18 cellular contexts compared by ENCODE assay signal in genomic region chr2:72755647-72756423, GRCh38.
A peak's percentile ranks its signal among the peaks of the same experiment; 100 is the strongest.
DNase-seq lines count a peak whose midpoint lies in the region; TF ChIP-seq lines count a peak whose summit lies in the region.
"Had no signal": no experiment of that assay in that cellular context is flagged by ENCODE, and none has a peak within 500 bp of the region (broad histone marks: within the 10 kb centered on the region; RNA-seq: fewer than 3 reads in every experiment).

No MANE protein-coding gene starts in this region.

- H3K9me3 ChIP-seq in endodermal cell (ENCODE audit: control insufficient read depth, low read length): no peaks in the 10 kb centered on the region
- H3K9me3 ChIP-seq: mucosa of descending colon, psoas muscle, upper lobe of left lung had no signal

- intact Hi-C loops in activated T-helper 2 cell treated with anti-CD3 and anti-CD28 coated beads, Interferon-gamma antibody, Interleukin-2, Interleukin-4, amounts not matched to agents 10 μg/mL and 5 μg/mL and 100 μg/mL, durations not matched to agents 14 hours and 24 hours and 36 hours (cut with micrococcal nuclease): no loop called here

- H3K4me1 ChIP-seq in endodermal cell (ENCODE audit: control insufficient read depth, insufficient read depth, low read length): peaks cover 14% of the 10 kb centered on the region

- no peaks in the 10 kb centered on the region for H3K27me3 Mint-ChIP-seq in endodermal cell (ENCODE audit: insufficient read depth)
- H3K27me3 Mint-ChIP-seq in nephron (ENCODE audit: low read depth): no peaks in the 10 kb centered on the region
- H3K27me3 Mint-ChIP-seq in activated T-helper 2 cell treated with anti-CD3 and anti-CD28 coated beads, Interferon-gamma antibody, Interleukin-2, Interleukin-4, amounts not matched to agents 10 μg/mL and 5 μg/mL and 100 μg/mL, durations not matched to agents 14 hours and 24 hours and 36 hours (ENCODE audit: low read depth): no peaks in the 10 kb centered on the region
- H3K27me3 Mint-ChIP-seq: activated CD4-positive, alpha-beta T cell treated with anti-CD3 and anti-CD28 coated beads, Interleukin-2, amount 10 ng/mL, durations not matched to agents 24 days and 14 days had no signal

- H3K27me3 ChIP-seq in endodermal cell (ENCODE audit: control insufficient read depth, insufficient read depth, low read length, poor library complexity, severe bottlenecking): no peaks in the 10 kb centered on the region
- H3K27me3 ChIP-seq: upper lobe of left lung had no signal

- H3K4me1 Mint-ChIP-seq in endodermal cell (peaks cover 25% of the 10 kb centered on the region), nephron (peaks cover 28% of the 10 kb centered on the region)
- no peaks in the 10 kb centered on the region for H3K4me1 Mint-ChIP-seq in activated T-helper 2 cell treated with anti-CD3 and anti-CD28 coated beads, Interferon-gamma antibody, Interleukin-2, Interleukin-4, amounts not matched to agents 10 μg/mL and 5 μg/mL and 100 μg/mL, durations not matched to agents 14 hours and 24 hours and 36 hours (ENCODE audit: low read depth)
- H3K4me1 Mint-ChIP-seq: activated CD4-positive, alpha-beta T cell treated with anti-CD3 and anti-CD28 coated beads, Interleukin-2, amount 10 ng/mL, durations not matched to agents 24 days and 14 days had no signal

- no peak overlapping the region for H3K9ac ChIP-seq in endodermal cell (ENCODE audit: extremely low read depth, low read length, poor library complexity, severe bottlenecking)

- H3K9me3 Mint-ChIP-seq in endodermal cell (no peaks in the 10 kb centered on the region), nephron (peaks cover 9% of the 10 kb centered on the region)
- H3K9me3 Mint-ChIP-seq in activated T-helper 2 cell treated with anti-CD3 and anti-CD28 coated beads, Interferon-gamma antibody, Interleukin-2, Interleukin-4, amounts not matched to agents 10 μg/mL and 5 μg/mL and 100 μg/mL, durations not matched to agents 14 hours and 24 hours and 36 hours: no peaks in the 10 kb centered on the region
- H3K9me3 Mint-ChIP-seq: activated CD4-positive, alpha-beta T cell treated with anti-CD3 and anti-CD28 coated beads, Interleukin-2, amount 10 ng/mL, durations not matched to agents 24 days and 14 days had no signal

- H3K27ac ChIP-seq in endodermal cell (ENCODE audit: low read depth, low read length): no peak overlapping the region
- H3K27ac ChIP-seq: psoas muscle, upper lobe of left lung had no signal

- H3K36me3 Mint-ChIP-seq in endodermal cell (ENCODE audit: low read depth) (peaks cover 12% of the 10 kb centered on the region), nephron (ENCODE audit: low read depth) (peaks cover 20% of the 10 kb centered on the region)
- no peaks in the 10 kb centered on the region for H3K36me3 Mint-ChIP-seq in activated T-helper 2 cell treated with anti-CD3 and anti-CD28 coated beads, Interferon-gamma antibody, Interleukin-2, Interleukin-4, amounts not matched to agents 10 μg/mL and 5 μg/mL and 100 μg/mL, durations not matched to agents 14 hours and 24 hours and 36 hours (ENCODE audit: low read depth)

- H3K27ac Mint-ChIP-seq in endodermal cell (peak overlapping the region; percentile 10), nephron (peak overlapping the region; percentile 54 to 90 (median 61))
- no peak overlapping the region for H3K27ac Mint-ChIP-seq in activated T-helper 2 cell treated with anti-CD3 and anti-CD28 coated beads, Interferon-gamma antibody, Interleukin-2, Interleukin-4, amounts not matched to agents 10 μg/mL and 5 μg/mL and 100 μg/mL, durations not matched to agents 14 hours and 24 hours and 36 hours
- H3K27ac Mint-ChIP-seq: activated CD4-positive, alpha-beta T cell treated with anti-CD3 and anti-CD28 coated beads, Interleukin-2, amount 10 ng/mL, durations not matched to agents 24 days and 14 days; activated T-helper 1 cell treated with anti-CD3 and anti-CD28 coated beads, Interleukin-12 subunit alpha, Interleukin-12 subunit beta, Interleukin-2, Interleukin-4 antibody, amounts not matched to agents 30 ng/mL and 10 ng/mL and 1 ng/mL, durations not matched to agents 14 hours and 24 hours and 36 hours had no signal

- TF ChIP-seq CTCF in endodermal cell (conservative IDR thresholded peaks at IDR 0.05) (no peak), nephron (IDR thresholded peaks at IDR 0.05; ENCODE audit: unreplicated experiment in 3 of 3) (no peak)

- no peaks in the 10 kb centered on the region for H3K36me3 ChIP-seq in endodermal cell (ENCODE audit: control insufficient read depth, insufficient read depth, low read length)
- H3K36me3 ChIP-seq: upper lobe of left lung had no signal

- H3K4me3 Mint-ChIP-seq in endodermal cell: no peak overlapping the region
- H3K4me3 Mint-ChIP-seq in nephron: no peak overlapping the region
- no peak overlapping the region for H3K4me3 Mint-ChIP-seq in activated T-helper 2 cell treated with anti-CD3 and anti-CD28 coated beads, Interferon-gamma antibody, Interleukin-2, Interleukin-4, amounts not matched to agents 10 μg/mL and 5 μg/mL and 100 μg/mL, durations not matched to agents 14 hours and 24 hours and 36 hours (ENCODE audit: low read depth)
- H3K4me3 Mint-ChIP-seq: activated CD4-positive, alpha-beta T cell treated with anti-CD3 and anti-CD28 coated beads, Interleukin-2, amount 10 ng/mL, durations not matched to agents 24 days and 14 days; activated T-helper 1 cell treated with anti-CD3 and anti-CD28 coated beads, Interleukin-12 subunit alpha, Interleukin-12 subunit beta, Interleukin-2, Interleukin-4 antibody, amounts not matched to agents 30 ng/mL and 10 ng/mL and 1 ng/mL, durations not matched to agents 14 hours and 24 hours and 36 hours had no signal

- peak overlapping the region; percentile 34 for H3K4me3 ChIP-seq in endodermal cell (ENCODE audit: low read length)
- H3K4me3 ChIP-seq: mucosa of descending colon, psoas muscle, upper lobe of left lung had no signal

- DNase-seq in NCI-H1417 (lab: John Stamatoyannopoulos, UW): peak in 2 of 3 experiments; percentile 47 to 64
- no peak for DNase-seq in NCI-H1417 treated with DMSO at 0.1 percent for 48 hours (lab: John Stamatoyannopoulos, UW)
- peak; percentile 42 for DNase-seq in NCI-H2171 (lab: John Stamatoyannopoulos, UW)
- DNase-seq in endodermal cell: no peak
- no peak for DNase-seq in foreskin melanocyte
- DNase-seq in activated effector memory CD4-positive, alpha-beta T cell treated with anti-CD3 and anti-CD28 coated beads, Interleukin-2, amount 50 U/mL, for 16 hours: no peak
- DNase-seq in activated T-helper 2 cell treated with anti-CD3 and anti-CD28 coated beads, Interferon-gamma antibody, Interleukin-2, Interleukin-4, amounts not matched to agents 10 μg/mL and 5 μg/mL and 100 μg/mL, durations not matched to agents 14 hours and 24 hours and 36 hours (ENCODE audit: low spot score): no peak
- DNase-seq: activated CD4-positive, alpha-beta T cell treated with anti-CD3 and anti-CD28 coated beads, Interleukin-2, amount 10 ng/mL, durations not matched to agents 24 days and 14 days; KG1; mucosa of descending colon; NCI-H345; OCI-M1; psoas muscle; stimulated activated CD8-positive, alpha-beta memory T cell treated with anti-CD3 and anti-CD28 coated beads, Interleukin-4, amount 100 ng/mL, for 48 hours; T-helper 1 cell; upper lobe of left lung had no signal

- WGBS in endodermal cell (ENCODE audit: insufficient coverage in 1 of 2, insufficient read length in 1 of 2), 2 experiments: 50 to 80% methylated on average over 1 to 4 of the region's 4 CpGs

Comparison
In these comparisons a context has a peak if more than half of its experiments do, and no peak if none do; other contexts are left out.
1. DNase-seq: peak in NCI-H1417 (2 of 3) and NCI-H2171 (single experiment); none in NCI-H1417 treated with DMSO at 0.1 percent for 48 hours (single experiment), endodermal cell (single experiment), foreskin melanocyte (single experiment), activated effector memory CD4-positive, alpha-beta T cell treated with anti-CD3 and anti-CD28 coated beads, Interleukin-2, amount 50 U/mL, for 16 hours (single experiment) and activated T-helper 2 cell treated with anti-CD3 and anti-CD28 coated beads, Interferon-gamma antibody, Interleukin-2, Interleukin-4, amounts not matched to agents 10 μg/mL and 5 μg/mL and 100 μg/mL, durations not matched to agents 14 hours and 24 hours and 36 hours (single experiment).